8 cellular contexts compared by ENCODE assay signal in the genomic region with DNA sequence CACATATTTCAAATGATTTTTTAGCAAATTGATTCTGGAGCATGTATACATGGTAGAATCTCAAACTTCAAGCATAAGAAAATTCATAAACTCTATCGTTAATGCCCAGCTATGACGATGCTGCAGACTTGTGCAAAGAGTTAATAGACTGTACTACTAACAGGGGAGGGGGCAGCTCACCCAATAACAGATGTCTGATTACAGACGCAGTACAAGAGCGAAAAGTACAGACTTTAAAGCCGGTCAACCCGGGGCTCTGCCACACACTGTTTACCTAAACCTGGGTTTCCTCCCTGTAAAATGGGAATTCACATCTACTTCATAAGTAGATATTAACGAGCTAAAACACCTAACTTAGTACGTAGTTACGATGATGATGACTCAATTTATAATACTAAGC. TPM values are rescaled to one million over a fixed set of nuclear protein-coding genes. Genes with fewer than 3 reads are reported as not detected.
DNase-seq lines count a peak whose midpoint lies in the region; ATAC-seq, FAIRE-seq and TF ChIP-seq lines count a peak whose summit lies in the region.

No MANE protein-coding gene starts in this region.

- no peak for FAIRE-seq in HTR-8/SVneo (lab: Jason Lieb, UNC)

- peaks cover 61% of the 10 kb centered on the region for H3K79me2 ChIP-seq in SU-DHL-6 (ENCODE audit: insufficient read depth, low read length)

- no peak overlapping the region for H3K27ac ChIP-seq in SU-DHL-6 (ENCODE audit: low read depth, low read length)

- no peaks in the 10 kb centered on the region; the same call in 1 of the 2 replicates for H4K20me1 ChIP-seq in SU-DHL-6 (ENCODE audit: low read depth, low read length)

- H3K9ac ChIP-seq in SU-DHL-6 (ENCODE audit: low read length): peak overlapping the region; percentile 88
- peak overlapping the region; percentile 86 for H3K9ac ChIP-seq in skeletal muscle satellite cell (ENCODE audit: low read depth, low read length)

- H3K4me1 ChIP-seq in HAP-1 (peaks cover 15% of the 10 kb centered on the region), skeletal muscle satellite cell (ENCODE audit: control insufficient read depth, insufficient read depth, low read length) (peaks cover 18% of the 10 kb centered on the region)

- in situ Hi-C loops in HAP-1 (cut with MboI; ENCODE audit: low sequenced_read_pairs): no loop called here

- H3K4me3 ChIP-seq in HAP-1 (peak overlapping the region; percentile 70), SU-DHL-6 (ENCODE audit: insufficient read depth, low read length, poor library complexity, severe bottlenecking) (peak overlapping the region; percentile 98), fibroblast of the aortic adventitia (ENCODE audit: low read depth, low read length) (peak overlapping the region; percentile 97), skeletal muscle satellite cell (ENCODE audit: low read length) (peak overlapping the region; percentile 89)

- no peaks in the 10 kb centered on the region for H3K9me2 ChIP-seq in SU-DHL-6 (replicated peaks; ENCODE audit: insufficient read depth, low read length)

- no peak for ATAC-seq in HG03460 (IDR thresholded peaks at IDR 0.05; ENCODE audit: unreplicated experiment)

- H3F3A ChIP-seq in SU-DHL-6 (ENCODE audit: insufficient read depth): 0 out of 2 replicates have a peak, but pooled peaks cover 3% of the 10 kb centered on the region

- H3K36me3 ChIP-seq in HAP-1 (replicated peaks): no peaks in the 10 kb centered on the region
- H3K36me3 ChIP-seq in SU-DHL-6 (ENCODE audit: low read length): no peaks in the 10 kb centered on the region
- no peaks in the 10 kb centered on the region for H3K36me3 ChIP-seq in skeletal muscle satellite cell (ENCODE audit: insufficient read depth, low read length)

- TF ChIP-seq CTCF in SU-DHL-6 (IDR thresholded peaks at IDR 0.05; ENCODE audit: insufficient read depth, low read length, poor library complexity, severe bottlenecking) (no peak), fibroblast of the aortic adventitia (IDR thresholded peaks at IDR 0.05; ENCODE audit: insufficient read depth, low read length) (no peak)

- peak overlapping the region; percentile 81 for H2AFZ ChIP-seq in SU-DHL-6 (ENCODE audit: low read depth, low read length, severe bottlenecking)

- no peaks in the 10 kb centered on the region for H3K27me3 ChIP-seq in HAP-1 (ENCODE audit: low read depth)
- H3K27me3 ChIP-seq in SU-DHL-6 (ENCODE audit: low read length): no peaks in the 10 kb centered on the region
- H3K27me3 ChIP-seq in skeletal muscle satellite cell (ENCODE audit: control insufficient read depth, insufficient read depth, low read length): no peaks in the 10 kb centered on the region

- H3K9me3 ChIP-seq in HAP-1 (no peaks in the 10 kb centered on the region), SU-DHL-6 (ENCODE audit: insufficient read depth, low read length) (no peaks in the 10 kb centered on the region), skeletal muscle satellite cell (replicated peaks; ENCODE audit: low read length) (no peaks in the 10 kb centered on the region)

- DNase-seq in HAP-1 (ENCODE audit: low spot score in 2 of 2): no peak
- DNase-seq in fibroblast of the aortic adventitia (ENCODE audit: low read depth): peak; percentile 5
- no peak for DNase-seq in effector CD8-positive, alpha-beta T cell (lab: John Stamatoyannopoulos, UW)
- no peak for DNase-seq in epidermal melanocyte (ENCODE audit: insufficient read length, low spot score)
- no peak for DNase-seq in HTR-8/SVneo (ENCODE audit: insufficient read length, low spot score)

- peak overlapping the region; percentile 93 for H3K4me2 ChIP-seq in SU-DHL-6 (ENCODE audit: low read depth, low read length, poor library complexity, severe bottlenecking)
- H3K4me2 ChIP-seq in skeletal muscle satellite cell (ENCODE audit: low read length): peak overlapping the region; percentile 82

RNA-seq across cellular contexts. Expression of gene TRIM23, which starts 0.7 kb away (rescaled TPM):
- total RNA-seq in fibroblast of the aortic adventitia (ENCODE audit: low replicate concordance): 16.6 and 21.8 TPM in 2 replicates
- 18.1 and 21.5 TPM in 2 replicates for total RNA-seq in skeletal muscle satellite cell (2012; rRNA removed)

RNA-seq across cellular contexts. Expression of gene SHLD3, which starts 1.3 kb away (rescaled TPM):
- 3.9 and 5.3 TPM in 2 replicates for total RNA-seq in fibroblast of the aortic adventitia (ENCODE audit: low replicate concordance)
- total RNA-seq in skeletal muscle satellite cell (2012; rRNA removed): 3.7 and 4.1 TPM in 2 replicates

RNA-seq across cellular contexts. Expression of gene TRAPPC13, which starts 1.3 kb away (rescaled TPM):
- 28.0 and 29.5 TPM in 2 replicates for total RNA-seq in fibroblast of the aortic adventitia (ENCODE audit: low replicate concordance)
- 14.2 and 19.0 TPM in 2 replicates for total RNA-seq in skeletal muscle satellite cell (2012; rRNA removed)
